Comparison of ENCODE assay signal across 26 cellular contexts in the genomic region with DNA sequence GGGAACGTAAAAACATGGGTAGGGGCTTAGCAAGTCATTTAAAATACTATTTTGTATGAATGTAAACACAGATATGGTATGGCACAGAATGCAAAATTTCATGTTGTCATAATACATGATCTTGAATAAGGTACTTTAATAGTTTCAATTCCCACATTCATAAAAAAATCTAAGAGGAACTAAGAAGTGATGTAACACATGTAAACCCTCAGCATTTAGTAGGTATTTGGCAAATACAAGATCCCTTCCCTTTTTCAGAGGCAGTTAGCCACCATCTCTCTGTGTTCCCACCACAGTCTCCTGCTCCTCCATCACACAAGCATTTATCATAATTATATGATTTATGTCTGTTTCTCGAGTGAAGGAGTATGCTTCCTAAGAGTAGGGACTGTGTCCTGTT.
"Had no signal": no experiment of that assay in that cellular context is flagged by ENCODE, and none has a peak within 500 bp of the region (broad histone marks: within the 10 kb centered on the region; RNA-seq: fewer than 3 reads in every experiment).

No MANE protein-coding gene starts in this region.

- H3K4me3 ChIP-seq: heart left ventricle, pancreas, prostate gland, skin epidermis, vagina had no signal

- H3K9me3 ChIP-seq: pancreas, prostate gland, thoracic aorta, vagina had no signal

- H3K27ac ChIP-seq: heart left ventricle, pancreas, prostate gland, skin epidermis, thoracic aorta, vagina had no signal

- ATAC-seq: activated naive CD4-positive, alpha-beta T cell treated with anti-CD3 and anti-CD28 coated beads, Interleukin-2, amount 50 U/mL, for 72 hours; esophagus mucosa; heart left ventricle; left colon; naive thymus-derived CD8-positive, alpha-beta T cell; sciatic nerve had no signal

- DNase-seq: activated CD4-positive, alpha-beta memory T cell treated with anti-CD3 and anti-CD28 coated beads, Interleukin-2, amount 10 ng/mL, durations not matched to agents 7 days and 5 days; activated CD4-positive, alpha-beta T cell treated with anti-CD3 and anti-CD28 coated beads, Interleukin-2, amount 10 ng/mL, durations not matched to agents 7 days and 5 days; activated CD4-positive, CD25-positive, alpha-beta regulatory T cell treated with anti-CD3 and anti-CD28 coated beads, Interleukin-2, amount 50 U/mL, for 72 hours; activated T-cell treated with anti-CD3 and anti-CD28 coated beads, Interleukin-2, amount 50 U/mL, for 48 hours; endodermal cell; foreskin fibroblast; heart left ventricle; hypothalamus; immature natural killer cell; kidney; left colon; naive thymus-derived CD8-positive, alpha-beta T cell; nucleus accumbens; retina; stimulated activated CD4-positive, alpha-beta T cell treated with anti-CD3 and anti-CD28 coated beads, Interleukin-12 subunit alpha, Interleukin-12 subunit beta, amount 100 ng/mL, for 4 hours; stimulated activated CD4-positive, alpha-beta T cell treated with anti-CD3 and anti-CD28 coated beads, Interleukin-4, amount 100 ng/mL, for 1 hour; T-helper 9 cell; trophoblast cell had no signal

- H3K27me3 ChIP-seq: heart left ventricle, pancreas, vagina had no signal

- H3K4me1 ChIP-seq: heart left ventricle, prostate gland, vagina had no signal

- H3K36me3 ChIP-seq: heart left ventricle, pancreas, prostate gland, thoracic aorta, vagina had no signal
